ENCODE assay signal across 13 cellular contexts in the genomic region with DNA sequence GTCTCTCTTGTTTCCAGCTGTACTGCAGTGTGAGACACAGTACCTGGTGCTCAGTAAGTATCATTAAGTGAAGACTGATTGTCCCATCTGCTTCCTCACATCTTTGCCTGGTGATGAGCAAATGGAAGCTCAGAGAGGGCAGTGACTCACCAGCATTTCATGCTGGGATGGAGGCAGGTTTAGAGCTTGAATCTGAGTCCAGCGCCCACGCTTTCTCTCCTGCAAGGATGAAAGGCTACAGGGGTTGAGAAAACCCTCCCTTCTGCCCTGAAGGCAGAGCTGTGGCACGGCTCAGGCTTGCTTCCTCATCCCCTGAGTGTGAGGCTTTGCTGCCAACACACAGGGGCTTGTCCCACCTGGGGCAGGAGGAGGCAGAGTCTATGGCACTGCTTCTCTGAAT. TPM values are rescaled to one million over a fixed set of nuclear protein-coding genes. Genes with fewer than 3 reads are reported as not detected.
DNase-seq lines count a peak whose midpoint lies in the region; FAIRE-seq and TF ChIP-seq lines count a peak whose summit lies in the region.
"Had no signal": no experiment of that assay in that cellular context is flagged by ENCODE, and none has a peak within 500 bp of the region (broad histone marks: within the 10 kb centered on the region; RNA-seq: fewer than 3 reads in every experiment).

No MANE protein-coding gene starts in this region.

- H3K27me3 Mint-ChIP-seq in astrocyte (ENCODE audit: low read depth, unreplicated experiment) (peaks cover 13% of the 10 kb centered on the region), endodermal cell (ENCODE audit: insufficient read depth) (no peaks in the 10 kb centered on the region)

- H3K9ac ChIP-seq in astrocyte (ENCODE audit: low read length) (no peak overlapping the region), endodermal cell (ENCODE audit: extremely low read depth, low read length, poor library complexity, severe bottlenecking) (no peak overlapping the region)

- WGBS in endodermal cell (ENCODE audit: insufficient coverage in 1 of 2, insufficient read length in 1 of 2), 2 experiments = 91% methylated on average over 3 of the region's 3 CpGs; no CpG with 5 or more reads in 1 of the 2 experiments
- WGBS in adrenal gland, 4 donors = 69 to 92% (median 79%) methylated on average over 3 of the region's 3 CpGs

- H2AFZ ChIP-seq in astrocyte (ENCODE audit: low read depth, low read length) = peak overlapping the region; percentile 23

- H3K4me3 ChIP-seq in H7 (ENCODE audit: insufficient read depth, low read depth, low read length) (no peak overlapping the region), astrocyte (ENCODE audit: insufficient read depth, low read depth, low read length) (no peak overlapping the region), endodermal cell (ENCODE audit: low read length) (no peak overlapping the region), adrenal gland (no peak overlapping the region)
- H3K4me3 ChIP-seq: ascending aorta, pancreas had no signal

- H3K4me2 ChIP-seq in astrocyte (ENCODE audit: low read length) = peak overlapping the region; percentile 82

- H3K9me3 ChIP-seq in astrocyte (ENCODE audit: insufficient read depth, low read depth, low read length) (no peaks in the 10 kb centered on the region), endodermal cell (ENCODE audit: control insufficient read depth, low read length) (no peaks in the 10 kb centered on the region), adrenal gland (replicated peaks in 1 of 3) (no peaks in the 10 kb centered on the region)
- H3K9me3 ChIP-seq: ascending aorta, pancreas had no signal

- H3K4me1 Mint-ChIP-seq in astrocyte (ENCODE audit: low read depth, unreplicated experiment) = peaks cover 9% of the 10 kb centered on the region
- peaks cover 5% of the 10 kb centered on the region for H3K4me1 Mint-ChIP-seq in endodermal cell

- no peaks in the 10 kb centered on the region for H3K79me2 ChIP-seq in astrocyte (ENCODE audit: insufficient read depth, low read length)

- TF ChIP-seq CTCF in astrocyte (IDR thresholded peaks at IDR 0.05; ENCODE audit: insufficient read depth, low read depth, low read length) (no peak), endodermal cell (conservative IDR thresholded peaks at IDR 0.05) (no peak), adrenal gland (IDR thresholded peaks at IDR 0.05) (no peak)

- peak; percentile 50 for FAIRE-seq in astrocyte (lab: Jason Lieb, UNC)
- FAIRE-seq in RCC 7860 (lab: Jason Lieb, UNC) = no peak
- FAIRE-seq: pancreas had no signal

- no peaks in the 10 kb centered on the region for H4K20me1 ChIP-seq in astrocyte (ENCODE audit: insufficient read depth, low read length)

- H3K9me3 Mint-ChIP-seq in astrocyte (ENCODE audit: unreplicated experiment) (no peaks in the 10 kb centered on the region), endodermal cell (no peaks in the 10 kb centered on the region)
- H3K9me3 Mint-ChIP-seq: type B pancreatic cell had no signal

- H3K27ac Mint-ChIP-seq in astrocyte (ENCODE audit: unreplicated experiment) (no peak overlapping the region), endodermal cell (no peak overlapping the region)
- H3K27ac Mint-ChIP-seq: type B pancreatic cell had no signal

- peak; percentile 65 for DNase-seq in AG08395 (ENCODE audit: low spot score)
- peak; percentile 11 for DNase-seq in H7
- DNase-seq in astrocyte (ENCODE audit: low read depth) = peak; percentile 82
- peak; percentile 14 for DNase-seq in inferior parietal cortex (ENCODE audit: extremely low spot score)
- no peak for DNase-seq in NCI-H2029 (lab: John Stamatoyannopoulos, UW)
- no peak for DNase-seq in RCC 7860 (ENCODE audit: low spot score)
- DNase-seq in endodermal cell = no peak
- no peak for DNase-seq in adrenal gland
- DNase-seq: activated CD8-positive, alpha-beta memory T cell treated with anti-CD3 and anti-CD28 coated beads for 24 hours; NCI-H1092; pancreas had no signal

- H3K36me3 ChIP-seq in H7 (replicated peaks; ENCODE audit: control insufficient read depth, insufficient read depth, low read length) = no peaks in the 10 kb centered on the region
- no peaks in the 10 kb centered on the region for H3K36me3 ChIP-seq in astrocyte (ENCODE audit: insufficient read depth, low read length)
- no peaks in the 10 kb centered on the region for H3K36me3 ChIP-seq in endodermal cell (ENCODE audit: control insufficient read depth, insufficient read depth, low read length)
- H3K36me3 ChIP-seq in adrenal gland (replicated peaks in 1 of 2) = no peaks in the 10 kb centered on the region
- H3K36me3 ChIP-seq: ascending aorta, pancreas had no signal

- intact Hi-C loops in adrenal gland (cut with DNase I) = no loop called here

- H3K4me1 ChIP-seq in astrocyte (ENCODE audit: insufficient read depth, low read length) (peaks cover 25% of the 10 kb centered on the region), endodermal cell (ENCODE audit: control insufficient read depth, insufficient read depth, low read length) (no peaks in the 10 kb centered on the region), adrenal gland (replicated peaks in 1 of 2) (no peaks in the 10 kb centered on the region)
- H3K4me1 ChIP-seq: pancreas had no signal

- no peaks in the 10 kb centered on the region for H3K36me3 Mint-ChIP-seq in astrocyte (ENCODE audit: low read depth, unreplicated experiment)
- H3K36me3 Mint-ChIP-seq in endodermal cell (ENCODE audit: low read depth) = no peaks in the 10 kb centered on the region
- H3K36me3 Mint-ChIP-seq: type B pancreatic cell had no signal

- TF ChIP-seq POLR2A in adrenal gland (IDR thresholded peaks at IDR 0.05) = no peak

- H3K27me3 ChIP-seq in H7 (ENCODE audit: control insufficient read depth, insufficient read depth, low read length) (no peaks in the 10 kb centered on the region), astrocyte (ENCODE audit: insufficient read depth, low read length) (no peaks in the 10 kb centered on the region), endodermal cell (ENCODE audit: control insufficient read depth, insufficient read depth, low read length, poor library complexity, severe bottlenecking) (no peaks in the 10 kb centered on the region), adrenal gland (no peaks in the 10 kb centered on the region)
- H3K27me3 ChIP-seq: ascending aorta, pancreas had no signal

- H3K4me3 Mint-ChIP-seq in astrocyte (ENCODE audit: unreplicated experiment) (no peak overlapping the region), endodermal cell (no peak overlapping the region)
- H3K4me3 Mint-ChIP-seq: type B pancreatic cell had no signal

- no peak overlapping the region for H3K27ac ChIP-seq in astrocyte (ENCODE audit: low read depth, low read length)
- H3K27ac ChIP-seq in endodermal cell (ENCODE audit: low read depth, low read length) = no peak overlapping the region
- H3K27ac ChIP-seq in adrenal gland = no peak overlapping the region
- H3K27ac ChIP-seq: ascending aorta, pancreas had no signal

RNA-seq across cellular contexts. Expression of a gene that starts 1.5 kb away (rescaled TPM):
- total RNA-seq in H7 (2014; rRNA removed; shearing (Covaris generic)) = 2.3 and 3.0 TPM in 2 replicates
- total RNA-seq in astrocyte = 0.36 and 0.96 TPM in 2 replicates
- 1 to 10 TPM; 1.1 to 1.9 TPM for total RNA-seq in endodermal cell
- 1.4 TPM for polyA plus RNA-seq in endodermal cell (2013, experiment 1 of 2)
- 1.1 TPM for polyA plus RNA-seq in endodermal cell (2013, experiment 2 of 2)
- 1 to 10 TPM in 5 of 8 donors, under 1 TPM in 2, not detected in 1; 0.88 to 4.6 (median 2.0) TPM for total RNA-seq in adrenal gland
- 10 to 100 TPM in 1 of 3 donors, 1 to 10 TPM in 2; 2.8 to 35.6 (median 6.4) TPM for polyA plus RNA-seq in adrenal gland

RNA-seq across cellular contexts. Expression of a gene that starts 22.5 kb away (rescaled TPM):
- 22.2 and 24.8 TPM in 2 replicates for total RNA-seq in H7 (2014; rRNA removed; shearing (Covaris generic))
- 0.93 and 3.7 TPM in 2 replicates for total RNA-seq in astrocyte
- total RNA-seq in endodermal cell = 10 to 100 TPM; 11.1 to 36.8 TPM
- polyA plus RNA-seq in endodermal cell (2013, experiment 1 of 2) = 20.4 TPM
- polyA plus RNA-seq in endodermal cell (2013, experiment 2 of 2) = 18.1 TPM
- 10 to 100 TPM; 24.1 to 84.5 (median 29.9) TPM for total RNA-seq in adrenal gland
- polyA plus RNA-seq in adrenal gland = 10 to 100 TPM; 36.8 to 53.6 (median 40.1) TPM

RNA-seq across cellular contexts. Expression of a gene that starts 31.2 kb away (rescaled TPM):
- 26.1 and 30.4 TPM in 2 replicates for total RNA-seq in H7 (2014; rRNA removed; shearing (Covaris generic))
- total RNA-seq in astrocyte (25.1 and 34.3 TPM in 2 replicates), endodermal cell (10 to 100 TPM; 33.3 to 53.4 TPM), adrenal gland (100 to 1,000 TPM in 1 of 8 donors, 10 to 100 TPM in 7; 37.4 to 223 (median 48.3) TPM)
- 29.3 TPM for polyA plus RNA-seq in endodermal cell (2013, experiment 1 of 2)
- 25.5 TPM for polyA plus RNA-seq in endodermal cell (2013, experiment 2 of 2)
- 10 to 100 TPM; 22.6 to 41.3 (median 26.8) TPM for polyA plus RNA-seq in adrenal gland

RNA-seq across cellular contexts. Expression of a gene that starts 47.0 kb away (rescaled TPM):
- 61.5 and 63.5 TPM in 2 replicates for total RNA-seq in H7 (2014; rRNA removed; shearing (Covaris generic))
- total RNA-seq in astrocyte (10.2 and 10.9 TPM in 2 replicates), endodermal cell (10 to 100 TPM; 37.7 to 42.8 TPM), adrenal gland (10 to 100 TPM; 19.3 to 67.7 (median 30.1) TPM)
- polyA plus RNA-seq in endodermal cell (2013, experiment 1 of 2) = 28.5 TPM
- polyA plus RNA-seq in endodermal cell (2013, experiment 2 of 2) = 25.0 TPM
- polyA plus RNA-seq in adrenal gland = 10 to 100 TPM; 24.7 to 56.4 (median 37.2) TPM

Comparison
In these comparisons a context has a peak if more than half of its experiments do, and no peak if none do; other contexts are left out.
1. DNase-seq: peak in AG08395 (single experiment), H7 (single experiment), astrocyte (single experiment) and inferior parietal cortex (single experiment); none in NCI-H2029 (single experiment), RCC 7860 (single experiment), endodermal cell (single experiment) and adrenal gland (0 of 7).